ENCODE assay signal across 22 cellular contexts in the genomic region with DNA sequence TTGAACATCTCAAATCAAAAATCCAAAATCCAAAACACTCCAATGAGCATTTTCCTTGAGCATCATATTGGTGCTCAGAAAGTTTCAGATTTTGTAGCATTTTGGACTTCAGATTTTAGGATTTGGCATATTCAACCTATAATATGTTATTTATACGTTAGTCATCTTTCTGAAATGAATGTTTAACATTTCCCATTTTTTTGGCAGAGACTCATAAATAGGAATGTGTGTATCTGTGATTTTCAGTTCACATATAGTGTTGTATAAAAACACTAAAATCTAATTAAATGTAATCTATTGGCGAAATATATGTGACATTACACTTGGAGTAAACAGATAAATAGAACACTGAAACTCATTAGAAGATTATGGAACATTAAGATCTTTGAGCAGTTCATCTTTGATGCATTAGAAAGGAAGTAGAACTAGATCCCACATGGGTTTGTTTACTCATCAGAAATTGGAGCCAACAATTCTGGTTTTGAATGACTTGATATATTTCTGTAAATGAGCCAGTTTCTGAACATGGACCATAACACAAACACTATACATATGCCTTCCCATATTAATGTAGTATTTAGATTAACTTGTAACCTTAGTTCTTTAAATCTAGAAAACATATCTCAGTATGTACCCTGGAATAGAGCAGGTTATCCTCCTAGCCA.
DNase-seq lines count a peak whose midpoint lies in the region; ATAC-seq and TF ChIP-seq lines count a peak whose summit lies in the region.
"Had no signal": no experiment of that assay in that cellular context is flagged by ENCODE, and none has a peak within 500 bp of the region (broad histone marks: within the 10 kb centered on the region; RNA-seq: fewer than 3 reads in every experiment).

No MANE protein-coding gene starts in this region.

- H3K9me2 ChIP-seq in Karpas-422 (replicated peaks; ENCODE audit: insufficient read depth, low read length) = no peaks in the 10 kb centered on the region

- peaks cover 13% of the 10 kb centered on the region for H3K4me1 ChIP-seq in Karpas-422 (ENCODE audit: low read length)
- H3K4me1 ChIP-seq: HAP-1 had no signal

- no peak overlapping the region for H3K4me3 ChIP-seq in Karpas-422 (ENCODE audit: low read length)
- H3K4me3 ChIP-seq in choroid plexus epithelial cell (ENCODE audit: low read depth, low read length) = no peak overlapping the region
- H3K4me3 ChIP-seq: cardiac muscle cell, HAP-1, ovary, SJCRH30 had no signal

- H3K9me3 ChIP-seq in Karpas-422 (ENCODE audit: low read length) = peaks cover 3% of the 10 kb centered on the region
- H3K9me3 ChIP-seq: HAP-1, ovary, SJCRH30 had no signal

- peaks cover 93% of the 10 kb centered on the region for H3K79me2 ChIP-seq in Karpas-422 (ENCODE audit: low read length)

- H3K9ac ChIP-seq in Karpas-422 (ENCODE audit: low read length) = no peak overlapping the region

- 0 out of 2 replicates have a peak overlapping the region, but pooled peaks have one; percentile 7 for H3K27ac ChIP-seq in Karpas-422 (ENCODE audit: low read length)
- H3K27ac ChIP-seq: cardiac muscle cell, ovary, SJCRH30 had no signal

- no peak for TF ChIP-seq CTCF in choroid plexus epithelial cell (conservative IDR thresholded peaks at IDR 0.05; ENCODE audit: low read depth, low read length)

- peaks cover 27% of the 10 kb centered on the region for H3K36me3 ChIP-seq in Karpas-422 (ENCODE audit: insufficient read depth, low read length)
- H3K36me3 ChIP-seq: cardiac muscle cell, HAP-1, ovary, SJCRH30 had no signal

- H3K27me3 ChIP-seq in Karpas-422 (ENCODE audit: low read length) = no peaks in the 10 kb centered on the region
- H3K27me3 ChIP-seq: cardiac muscle cell, ovary, SJCRH30 had no signal

- H4K20me1 ChIP-seq in Karpas-422 (ENCODE audit: insufficient read depth, low read depth, low read length) = no peaks in the 10 kb centered on the region

- H3K4me2 ChIP-seq in Karpas-422 (ENCODE audit: low read depth, low read length, poor library complexity, severe bottlenecking) = no peak overlapping the region

- ATAC-seq in HG03571 (IDR thresholded peaks at IDR 0.05; ENCODE audit: unreplicated experiment) = no peak

- no peak overlapping the region for H2AFZ ChIP-seq in Karpas-422 (ENCODE audit: low read length)

- peak; percentile 74 for DNase-seq in ELR (ENCODE audit: low read depth)
- DNase-seq in Karpas-422 = no peak
- peak; percentile 48 for DNase-seq in choroid plexus epithelial cell (ENCODE audit: low read depth)
- DNase-seq in lung microvascular endothelial cell (ENCODE audit: low read depth in 2 of 2) = peak; percentile 11 to 46
- DNase-seq in stimulated activated CD4-positive, alpha-beta T cell treated with anti-CD3 and anti-CD28 coated beads, Interleukin-2, amount 100 ng/mL, for 48 hours = no peak
- DNase-seq in NCI-H774 (lab: John Stamatoyannopoulos, UW) = no peak
- no peak for DNase-seq in stimulated activated CD4-positive, alpha-beta T cell treated with anti-CD3 and anti-CD28 coated beads, Interleukin-4, amount 100 ng/mL, for 4 hours
- DNase-seq: activated CD4-positive, alpha-beta T cell treated with anti-CD3 and anti-CD28 coated beads for 4 hours; activated naive CD4-positive, alpha-beta T cell treated with anti-CD3 and anti-CD28 coated beads for 36 hours; activated T-cell treated with anti-CD3 and anti-CD28 coated beads, Interleukin-2, amount 50 U/mL, for 48 hours; Kasumi-1; kidney glomerular epithelial cell; NCI-H1092; NCI-H187 treated with DMSO at 0.1 percent for 48 hours; NCI-H345; ovary; SJCRH30; stimulated activated CD8-positive, alpha-beta memory T cell treated with anti-CD3 and anti-CD28 coated beads, Interleukin-4, amount 100 ng/mL, for 48 hours; trophoblast cell had no signal

Comparison
In these comparisons a context has a peak if more than half of its experiments do, and no peak if none do; other contexts are left out.
1. DNase-seq: peak in ELR (single experiment), choroid plexus epithelial cell (single experiment) and lung microvascular endothelial cell (2 of 2); none in Karpas-422 (single experiment), stimulated activated CD4-positive, alpha-beta T cell treated with anti-CD3 and anti-CD28 coated beads, Interleukin-2, amount 100 ng/mL, for 48 hours (0 of 2), NCI-H774 (single experiment) and stimulated activated CD4-positive, alpha-beta T cell treated with anti-CD3 and anti-CD28 coated beads, Interleukin-4, amount 100 ng/mL, for 4 hours (0 of 2).